In the genomic region with DNA sequence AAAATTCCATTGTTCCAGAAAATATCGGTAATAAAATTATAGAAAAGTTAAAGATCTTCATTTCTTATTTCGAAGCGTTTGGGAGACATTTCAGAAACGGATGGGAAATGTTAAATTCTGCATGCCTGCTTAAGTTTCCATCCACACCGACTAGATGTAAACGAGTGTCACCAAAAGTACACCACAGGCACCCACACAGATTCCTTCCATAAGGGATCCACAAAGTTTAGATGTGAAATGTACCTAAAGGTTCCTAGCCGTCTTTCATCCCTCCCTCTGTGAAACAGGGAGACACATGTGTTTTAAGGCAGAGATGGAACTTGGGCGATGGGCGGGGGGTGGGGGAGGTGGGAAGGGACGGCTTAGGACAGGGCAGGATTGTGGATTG, we compare ENCODE assay signal across 8 cellular contexts. TPM values are rescaled to one million over a fixed set of nuclear protein-coding genes. Genes with fewer than 3 reads are reported as not detected.
A peak's percentile ranks its signal among the peaks of the same experiment; 100 is the strongest.
DNase-seq lines count a peak whose midpoint lies in the region; ATAC-seq and TF ChIP-seq lines count a peak whose summit lies in the region.

No MANE protein-coding gene starts in this region.

- DNase-seq in HAP-1 (ENCODE audit: low spot score in 2 of 2), result peak in 1 of 2 experiments; percentile 6
- no peak for DNase-seq in activated T-helper 2 cell treated with anti-CD3 and anti-CD28 coated beads, Interferon-gamma antibody, Interleukin-2, Interleukin-4, amounts not matched to agents 10 μg/mL and 5 μg/mL and 100 μg/mL, durations not matched to agents 14 hours and 24 hours and 36 hours (ENCODE audit: low spot score)
- no peak for DNase-seq in glutamatergic neuron
- no peak for DNase-seq in skeletal muscle cell (ENCODE audit: low read depth)
- no peak for DNase-seq in stimulated activated naive CD8-positive, alpha-beta T cell treated with anti-CD3 and anti-CD28 coated beads, Interleukin-15, amount 100 ng/mL, for 72 hours
- no peak for DNase-seq in stimulated activated CD4-positive, alpha-beta T cell treated with anti-CD3 and anti-CD28 coated beads, Interleukin-12 subunit alpha, Interleukin-12 subunit beta, amount 100 ng/mL, for 4 hours
- no peak for DNase-seq in SW480 (ENCODE audit: low spot score)
- no peak for DNase-seq in HUDEP-2 (lab: John Stamatoyannopoulos, UW; ENCODE audit: unreplicated experiment in 76 of 76)

- H3K27me3 Mint-ChIP-seq in activated T-helper 2 cell treated with anti-CD3 and anti-CD28 coated beads, Interferon-gamma antibody, Interleukin-2, Interleukin-4, amounts not matched to agents 10 μg/mL and 5 μg/mL and 100 μg/mL, durations not matched to agents 14 hours and 24 hours and 36 hours (ENCODE audit: low read depth), result peaks cover 78% of the 10 kb centered on the region
- H3K27me3 Mint-ChIP-seq in glutamatergic neuron (ENCODE audit: unreplicated experiment), result peaks cover 19% of the 10 kb centered on the region
- peaks cover 90% of the 10 kb centered on the region for H3K27me3 Mint-ChIP-seq in stimulated activated naive CD8-positive, alpha-beta T cell treated with anti-CD3 and anti-CD28 coated beads, Interleukin-15, amount 100 ng/mL, for 72 hours

- no peaks in the 10 kb centered on the region for H3K36me3 Mint-ChIP-seq in activated T-helper 2 cell treated with anti-CD3 and anti-CD28 coated beads, Interferon-gamma antibody, Interleukin-2, Interleukin-4, amounts not matched to agents 10 μg/mL and 5 μg/mL and 100 μg/mL, durations not matched to agents 14 hours and 24 hours and 36 hours (ENCODE audit: low read depth)
- H3K36me3 Mint-ChIP-seq in glutamatergic neuron (ENCODE audit: unreplicated experiment), result no peaks in the 10 kb centered on the region

- intact Hi-C loops in activated T-helper 2 cell treated with anti-CD3 and anti-CD28 coated beads, Interferon-gamma antibody, Interleukin-2, Interleukin-4, amounts not matched to agents 10 μg/mL and 5 μg/mL and 100 μg/mL, durations not matched to agents 14 hours and 24 hours and 36 hours (cut with micrococcal nuclease), result loop anchor here (2.0 to 10.0 kb wide), 2 partner anchors 23 to 349 kb away; no protein-coding TSS in a partner anchor

- ATAC-seq in stimulated activated naive CD8-positive, alpha-beta T cell treated with anti-CD3 and anti-CD28 coated beads, Interleukin-15, amount 100 ng/mL, for 72 hours, result no peak

- peak overlapping the region; percentile 46 for H3K4me3 ChIP-seq in HAP-1
- H3K4me3 ChIP-seq in skeletal muscle cell (ENCODE audit: low read depth, low read length), result peak overlapping the region; percentile 95

- H3K36me3 ChIP-seq in HAP-1 (replicated peaks), result no peaks in the 10 kb centered on the region

- H3K4me3 Mint-ChIP-seq in activated T-helper 2 cell treated with anti-CD3 and anti-CD28 coated beads, Interferon-gamma antibody, Interleukin-2, Interleukin-4, amounts not matched to agents 10 μg/mL and 5 μg/mL and 100 μg/mL, durations not matched to agents 14 hours and 24 hours and 36 hours (ENCODE audit: low read depth), result peak overlapping the region; percentile 11
- peak overlapping the region; percentile 56 for H3K4me3 Mint-ChIP-seq in glutamatergic neuron (ENCODE audit: unreplicated experiment)
- peak overlapping the region in 1 of 2 donors; percentile 53 for H3K4me3 Mint-ChIP-seq in stimulated activated naive CD8-positive, alpha-beta T cell treated with anti-CD3 and anti-CD28 coated beads, Interleukin-15, amount 100 ng/mL, for 72 hours

- H3K9me3 ChIP-seq in HAP-1, result no peaks in the 10 kb centered on the region

- no peak overlapping the region for H3K27ac Mint-ChIP-seq in activated T-helper 2 cell treated with anti-CD3 and anti-CD28 coated beads, Interferon-gamma antibody, Interleukin-2, Interleukin-4, amounts not matched to agents 10 μg/mL and 5 μg/mL and 100 μg/mL, durations not matched to agents 14 hours and 24 hours and 36 hours
- H3K27ac Mint-ChIP-seq in glutamatergic neuron (ENCODE audit: unreplicated experiment), result no peak overlapping the region
- no peak overlapping the region for H3K27ac Mint-ChIP-seq in stimulated activated naive CD8-positive, alpha-beta T cell treated with anti-CD3 and anti-CD28 coated beads, Interleukin-15, amount 100 ng/mL, for 72 hours

- in situ Hi-C loops in HAP-1 (cut with MboI; ENCODE audit: low sequenced_read_pairs), result no loop called here

- no peaks in the 10 kb centered on the region for H3K27me3 ChIP-seq in HAP-1 (ENCODE audit: low read depth)

- H3K4me1 Mint-ChIP-seq in activated T-helper 2 cell treated with anti-CD3 and anti-CD28 coated beads, Interferon-gamma antibody, Interleukin-2, Interleukin-4, amounts not matched to agents 10 μg/mL and 5 μg/mL and 100 μg/mL, durations not matched to agents 14 hours and 24 hours and 36 hours (ENCODE audit: low read depth), result peaks cover 23% of the 10 kb centered on the region
- H3K4me1 Mint-ChIP-seq in glutamatergic neuron (ENCODE audit: low read depth, unreplicated experiment), result peaks cover 5% of the 10 kb centered on the region
- H3K4me1 Mint-ChIP-seq in stimulated activated naive CD8-positive, alpha-beta T cell treated with anti-CD3 and anti-CD28 coated beads, Interleukin-15, amount 100 ng/mL, for 72 hours, result peaks cover 27% of the 10 kb centered on the region

- H3K4me1 ChIP-seq in HAP-1, result peaks cover 22% of the 10 kb centered on the region

- no peak for TF ChIP-seq CTCF in glutamatergic neuron (IDR thresholded peaks at IDR 0.05; ENCODE audit: partially characterized antibody, unreplicated experiment)

- H3K9me3 Mint-ChIP-seq in activated T-helper 2 cell treated with anti-CD3 and anti-CD28 coated beads, Interferon-gamma antibody, Interleukin-2, Interleukin-4, amounts not matched to agents 10 μg/mL and 5 μg/mL and 100 μg/mL, durations not matched to agents 14 hours and 24 hours and 36 hours, result no peaks in the 10 kb centered on the region
- peaks cover 3% of the 10 kb centered on the region for H3K9me3 Mint-ChIP-seq in glutamatergic neuron (ENCODE audit: unreplicated experiment)
- no peaks in the 10 kb centered on the region for H3K9me3 Mint-ChIP-seq in stimulated activated naive CD8-positive, alpha-beta T cell treated with anti-CD3 and anti-CD28 coated beads, Interleukin-15, amount 100 ng/mL, for 72 hours

RNA-seq across cellular contexts. Expression of gene CAV1, which starts 0.6 kb away (rescaled TPM):
- 0.41 and 0.57 TPM in 2 replicates for total RNA-seq in activated T-helper 2 cell treated with anti-CD3 and anti-CD28 coated beads, Interferon-gamma antibody, Interleukin-2, Interleukin-4, amounts not matched to agents 10 μg/mL and 5 μg/mL and 100 μg/mL, durations not matched to agents 14 hours and 24 hours and 36 hours
- 0.78 TPM for total RNA-seq in glutamatergic neuron (ENCODE audit: unreplicated experiment)

RNA-seq across cellular contexts. Expression of gene CAV2, which starts 24.7 kb away (rescaled TPM):
- not detected in 2 replicates for total RNA-seq in activated T-helper 2 cell treated with anti-CD3 and anti-CD28 coated beads, Interferon-gamma antibody, Interleukin-2, Interleukin-4, amounts not matched to agents 10 μg/mL and 5 μg/mL and 100 μg/mL, durations not matched to agents 14 hours and 24 hours and 36 hours
- 1.7 TPM for total RNA-seq in glutamatergic neuron (ENCODE audit: unreplicated experiment)
